1 cellular context compared by ENCODE assay signal in the genomic region with DNA sequence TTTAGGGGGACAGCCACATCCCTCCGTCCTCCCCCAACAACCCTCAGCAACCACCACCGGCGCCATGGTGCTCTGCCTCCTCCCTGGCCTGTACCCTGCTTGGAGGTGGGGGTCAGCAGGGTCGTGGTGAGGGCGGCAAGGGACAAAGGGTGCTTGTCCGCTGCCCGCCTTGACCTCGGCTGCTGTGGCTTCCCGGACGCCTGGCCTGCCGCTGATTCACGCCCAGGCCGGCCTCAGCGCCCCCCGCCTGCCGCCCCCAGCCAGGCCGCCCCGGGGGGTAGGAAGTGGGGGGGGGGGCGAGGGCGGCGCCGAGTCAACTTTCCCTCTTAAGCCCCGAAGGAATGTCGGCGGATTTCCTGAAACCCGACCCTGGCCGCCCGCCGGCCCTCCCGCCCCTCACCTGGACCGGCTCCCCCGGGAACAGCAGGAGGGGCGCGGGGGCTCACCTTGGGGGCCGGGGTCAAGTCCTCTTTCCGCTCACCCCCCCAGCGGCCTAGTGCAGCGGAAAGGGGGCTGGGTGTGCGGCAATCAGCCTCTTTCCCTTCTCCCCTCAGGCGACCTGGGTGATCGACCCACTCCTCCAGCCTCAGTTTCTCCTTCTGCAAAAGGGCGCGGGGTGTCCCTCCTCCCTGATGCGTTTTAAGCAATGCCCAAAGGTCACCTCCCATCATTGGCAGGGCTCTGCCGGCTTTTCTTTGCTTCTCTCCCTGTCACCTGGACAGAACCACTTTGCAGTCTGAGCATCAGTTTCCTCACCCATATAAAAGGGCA.
TF ChIP-seq lines count a peak whose summit lies in the region.

No MANE protein-coding gene starts in this region.

TF ChIP-seq in WTC11, 78 proteins besides CTCF, POLR2A, EP300 and RAD21 (continued from another document):
- TF ChIP-seq, protein P1, sequence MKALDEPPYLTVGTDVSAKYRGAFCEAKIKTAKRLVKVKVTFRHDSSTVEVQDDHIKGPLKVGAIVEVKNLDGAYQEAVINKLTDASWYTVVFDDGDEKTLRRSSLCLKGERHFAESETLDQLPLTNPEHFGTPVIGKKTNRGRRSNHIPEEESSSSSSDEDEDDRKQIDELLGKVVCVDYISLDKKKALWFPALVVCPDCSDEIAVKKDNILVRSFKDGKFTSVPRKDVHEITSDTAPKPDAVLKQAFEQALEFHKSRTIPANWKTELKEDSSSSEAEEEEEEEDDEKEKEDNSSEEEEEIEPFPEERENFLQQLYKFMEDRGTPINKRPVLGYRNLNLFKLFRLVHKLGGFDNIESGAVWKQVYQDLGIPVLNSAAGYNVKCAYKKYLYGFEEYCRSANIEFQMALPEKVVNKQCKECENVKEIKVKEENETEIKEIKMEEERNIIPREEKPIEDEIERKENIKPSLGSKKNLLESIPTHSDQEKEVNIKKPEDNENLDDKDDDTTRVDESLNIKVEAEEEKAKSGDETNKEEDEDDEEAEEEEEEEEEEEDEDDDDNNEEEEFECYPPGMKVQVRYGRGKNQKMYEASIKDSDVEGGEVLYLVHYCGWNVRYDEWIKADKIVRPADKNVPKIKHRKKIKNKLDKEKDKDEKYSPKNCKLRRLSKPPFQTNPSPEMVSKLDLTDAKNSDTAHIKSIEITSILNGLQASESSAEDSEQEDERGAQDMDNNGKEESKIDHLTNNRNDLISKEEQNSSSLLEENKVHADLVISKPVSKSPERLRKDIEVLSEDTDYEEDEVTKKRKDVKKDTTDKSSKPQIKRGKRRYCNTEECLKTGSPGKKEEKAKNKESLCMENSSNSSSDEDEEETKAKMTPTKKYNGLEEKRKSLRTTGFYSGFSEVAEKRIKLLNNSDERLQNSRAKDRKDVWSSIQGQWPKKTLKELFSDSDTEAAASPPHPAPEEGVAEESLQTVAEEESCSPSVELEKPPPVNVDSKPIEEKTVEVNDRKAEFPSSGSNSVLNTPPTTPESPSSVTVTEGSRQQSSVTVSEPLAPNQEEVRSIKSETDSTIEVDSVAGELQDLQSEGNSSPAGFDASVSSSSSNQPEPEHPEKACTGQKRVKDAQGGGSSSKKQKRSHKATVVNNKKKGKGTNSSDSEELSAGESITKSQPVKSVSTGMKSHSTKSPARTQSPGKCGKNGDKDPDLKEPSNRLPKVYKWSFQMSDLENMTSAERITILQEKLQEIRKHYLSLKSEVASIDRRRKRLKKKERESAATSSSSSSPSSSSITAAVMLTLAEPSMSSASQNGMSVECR (CRISPR knock-in tag; IDR thresholded peaks at IDR 0.05; ENCODE audit: borderline replicate concordance) = no peak
- TF ChIP-seq FOXP1 (CRISPR knock-in tag; IDR thresholded peaks at IDR 0.05; ENCODE audit: borderline replicate concordance) (peak; percentile 38; the same call in 1 of the 2 replicates), NFATC4 (CRISPR knock-in tag; IDR thresholded peaks at IDR 0.05) (no peak), TP53 (CRISPR knock-in tag; IDR thresholded peaks at IDR 0.05) (peak; percentile 46; the same call in 1 of the 2 replicates), ZNF219 (CRISPR knock-in tag; IDR thresholded peaks at IDR 0.05; ENCODE audit: borderline replicate concordance) (peak; percentile 31; the same call in 1 of the 2 replicates), ZNF317 (CRISPR knock-in tag; IDR thresholded peaks at IDR 0.05; ENCODE audit: borderline replicate concordance, low read depth) (0 out of 2 replicates have a peak, but pooled peaks have one; percentile 7)
- TF ChIP-seq, protein P2, sequence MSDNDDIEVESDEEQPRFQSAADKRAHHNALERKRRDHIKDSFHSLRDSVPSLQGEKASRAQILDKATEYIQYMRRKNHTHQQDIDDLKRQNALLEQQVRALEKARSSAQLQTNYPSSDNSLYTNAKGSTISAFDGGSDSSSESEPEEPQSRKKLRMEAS (CRISPR knock-in tag; IDR thresholded peaks at IDR 0.05) = no peak
TF ChIP-seq in WTC11: peak in this region for 10.
